In the genomic region with DNA sequence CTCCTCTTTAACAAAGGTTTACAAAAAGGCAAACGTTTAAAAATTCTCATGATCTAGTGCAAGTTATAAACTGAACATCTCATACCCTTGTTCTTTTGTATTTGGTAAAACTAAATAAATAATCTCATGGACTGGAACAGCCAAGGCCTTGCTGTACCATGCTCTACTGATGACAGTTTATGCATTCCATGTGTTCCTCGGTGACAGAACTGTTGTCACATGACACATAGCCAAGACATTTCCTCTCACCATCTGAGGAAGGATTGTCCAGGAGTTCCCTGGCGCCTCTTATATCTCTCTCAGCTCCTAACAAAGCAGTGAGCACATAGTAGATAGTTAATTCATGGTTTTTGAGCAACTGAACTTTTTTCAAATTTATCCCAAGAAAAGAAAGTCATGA, we compare ENCODE assay signal across 18 cellular contexts. TPM values are rescaled to one million over a fixed set of nuclear protein-coding genes. Genes with fewer than 3 reads are reported as not detected.
"Had no signal": no experiment of that assay in that cellular context is flagged by ENCODE, and none has a peak within 500 bp of the region (broad histone marks: within the 10 kb centered on the region; RNA-seq: fewer than 3 reads in every experiment).

No MANE protein-coding gene starts in this region.

- H3K9me3 ChIP-seq: body of pancreas, ovary, testis had no signal

- H3K27me3 ChIP-seq: body of pancreas, neural progenitor cell, ovary, testis had no signal

- H3K9ac ChIP-seq: neural progenitor cell had no signal

- DNase-seq: activated B cell treated with CpG ODN at 0.5 μM for 24 hours; activated CD4-positive, alpha-beta T cell treated with anti-CD3 and anti-CD28 coated beads, Interleukin-2, amount 10 ng/mL, durations not matched to agents 24 days and 14 days; activated CD8-positive, alpha-beta memory T cell treated with anti-CD3 and anti-CD28 coated beads for 24 hours; activated naive CD4-positive, alpha-beta T cell treated with anti-CD3 and anti-CD28 coated beads for 36 hours; body of pancreas; glutamatergic neuron; ovary; stimulated activated CD4-positive, alpha-beta T cell treated with anti-CD3 and anti-CD28 coated beads, Interleukin-15, amount 100 ng/mL, for 24 hours; stimulated activated CD4-positive, alpha-beta T cell treated with anti-CD3 and anti-CD28 coated beads, Interleukin-4, amount 100 ng/mL, for 24 hours; stimulated activated naive CD8-positive, alpha-beta T cell treated with anti-CD3 and anti-CD28 coated beads, Interleukin-15, amount 100 ng/mL, for 72 hours; T-helper 17 cell; testis had no signal

- ATAC-seq: activated T-helper 17 cell treated with anti-CD3 and anti-CD28 coated beads, Interleukin-2, amount 50 U/mL, for 72 hours; body of pancreas; stimulated activated naive CD8-positive, alpha-beta T cell treated with anti-CD3 and anti-CD28 coated beads, Interleukin-15, amount 100 ng/mL, for 72 hours; T-helper 17 cell had no signal

- H3K4me1 ChIP-seq: body of pancreas, neural progenitor cell, testis had no signal

- H3K4me3 ChIP-seq: body of pancreas, neural progenitor cell, ovary, testis had no signal

- H3K36me3 ChIP-seq: neural progenitor cell, ovary had no signal

RNA-seq across cellular contexts. Expression of a gene that starts 12.6 kb away (rescaled TPM):
- total RNA-seq: activated B cell treated with CpG ODN at 0.5 μM for 24 hours; activated CD4-positive, alpha-beta T cell treated with anti-CD3 and anti-CD28 coated beads, Interleukin-2, amount 10 ng/mL, durations not matched to agents 24 days and 14 days; activated naive CD4-positive, alpha-beta T cell treated with anti-CD3 and anti-CD28 coated beads for 36 hours; activated T-helper 17 cell treated with anti-CD3 and anti-CD28 coated beads, Interleukin-2, amount 50 U/mL, for 72 hours; body of pancreas; epithelial cell of proximal tubule; ovary; renal cortical epithelial cell; ureter had no signal
- polyA plus RNA-seq: adipose tissue, ovary had no signal
